Comparison of ENCODE assay signal across 23 cellular contexts in genomic region chr6:60670036-60670435, GRCh38.
DNase-seq lines count a peak whose midpoint lies in the region; ATAC-seq, FAIRE-seq and TF ChIP-seq lines count a peak whose summit lies in the region.
"Had no signal": no experiment of that assay in that cellular context is flagged by ENCODE, and none has a peak within 500 bp of the region (broad histone marks: within the 10 kb centered on the region; RNA-seq: fewer than 3 reads in every experiment).

No MANE protein-coding gene starts in this region.

- FAIRE-seq in H1 (lab: Jason Lieb, UNC) = no peak
- no peak for FAIRE-seq in urothelium cell line (lab: Jason Lieb, UNC)
- FAIRE-seq: A204.1, D721Med, GM12878 had no signal

- H3K18ac ChIP-seq in H1 (ENCODE audit: extremely low read depth, low read length) (no peak overlapping the region; the same call in 1 of the 2 replicates), mesendoderm (ENCODE audit: low read length) (peak overlapping the region; percentile 71)

- CTCF ChIA-PET in H1 (lab: Charles Lee; ENCODE audit: partially characterized antibody) = no interaction called here

- H3K27me3 ChIP-seq in HUES48 (ENCODE audit: control insufficient read depth, insufficient read depth, low read length) = no peaks in the 10 kb centered on the region
- H3K27me3 ChIP-seq in H1 (replicated peaks in 1 of 4; ENCODE audit: control insufficient read depth in 3 of 4, extremely low read depth in 1 of 4, insufficient read depth in 3 of 4, low read length in 3 of 4) = no peaks in the 10 kb centered on the region
- H3K27me3 ChIP-seq in mesendoderm (ENCODE audit: insufficient read depth, low read length, poor library complexity) = no peaks in the 10 kb centered on the region
- H3K27me3 ChIP-seq: BLaER1 had no signal

- in situ Hi-C loops in Caki2 (cut with HindIII; ENCODE audit: low pct_unique_long_range_greater_than_20kb, low sequenced_read_pairs) = no loop called here

- H4K8ac ChIP-seq in H1 (ENCODE audit: extremely low read depth, insufficient read depth, low read length) = no peak overlapping the region
- no peak overlapping the region for H4K8ac ChIP-seq in mesendoderm (ENCODE audit: low read depth, low read length)

- TF ChIP-seq CTCF in H1 (IDR thresholded peaks at IDR 0.05; ENCODE audit: control extremely low read depth in 1 of 3, insufficient read depth in 1 of 3, low read depth in 1 of 3, low read length in 3 of 3) (no peak), foreskin fibroblast (IDR thresholded peaks at IDR 0.05; ENCODE audit: low read depth, low read length) (no peak)

- H3K9me3 ChIP-seq in HUES48 (ENCODE audit: control insufficient read depth, insufficient read depth, low read length) (peaks cover 16% of the 10 kb centered on the region), H1 (ENCODE audit: insufficient read depth in 2 of 2, low read depth in 1 of 2, low read length in 1 of 2) (peaks cover 0 to 10% of the 10 kb centered on the region in 2 experiments; a peak in 1 of 4 replicates)
- H3K9me3 ChIP-seq: BLaER1, Caco-2, HAP-1 had no signal

- H3K14ac ChIP-seq in H1 (ENCODE audit: insufficient read length) = no peak overlapping the region

- no peaks in the 10 kb centered on the region for H3K79me1 ChIP-seq in H1 (ENCODE audit: low read depth, low read length)
- H3K79me1 ChIP-seq in mesendoderm (ENCODE audit: low read length) = no peaks in the 10 kb centered on the region

- no peak overlapping the region for H4K5ac ChIP-seq in H1 (ENCODE audit: insufficient read length, low read depth, low read length)
- no peak overlapping the region for H4K5ac ChIP-seq in mesendoderm (ENCODE audit: low read length)

- H2BK20ac ChIP-seq in H1 (ENCODE audit: low read length) = no peak overlapping the region

- no peak overlapping the region for H2BK12ac ChIP-seq in H1 (ENCODE audit: low read depth, low read length)

- TF ChIP-seq EP300 in H1 (IDR thresholded peaks at IDR 0.05; ENCODE audit: borderline replicate concordance in 1 of 2, low read depth in 2 of 2, low read length in 2 of 2) = no peak

- H3K79me2 ChIP-seq in H1 (ENCODE audit: control insufficient read depth in 1 of 2, insufficient read depth in 2 of 2, low read length in 2 of 2) = no peaks in the 10 kb centered on the region
- no peaks in the 10 kb centered on the region for H3K79me2 ChIP-seq in mesendoderm (ENCODE audit: control insufficient read depth, insufficient read depth, low read length)

- H3K4me3 ChIP-seq in HUES48 (ENCODE audit: low read depth, low read length) = no peak overlapping the region
- no peak overlapping the region for H3K4me3 ChIP-seq in H1 (ENCODE audit: extremely low read depth in 1 of 4, insufficient read depth in 2 of 4, low read depth in 3 of 4, low read length in 4 of 4)
- H3K4me3 ChIP-seq in mesendoderm (ENCODE audit: low read length) = no peak overlapping the region
- no peak overlapping the region for H3K4me3 ChIP-seq in foreskin fibroblast (ENCODE audit: low read depth in 1 of 2, low read length in 2 of 2)
- H3K4me3 ChIP-seq: BLaER1, GM12878, HAP-1 had no signal

- H2BK5ac ChIP-seq in H1 (ENCODE audit: low read depth, low read length) (peak overlapping the region; percentile 85; the same call in 1 of the 2 replicates), mesendoderm (ENCODE audit: low read length) (no peak overlapping the region)

- no peak overlapping the region for H2AFZ ChIP-seq in H1 (ENCODE audit: low read length)

- no peak for ATAC-seq in GM18520 (IDR thresholded peaks at IDR 0.05; ENCODE audit: unreplicated experiment)
- ATAC-seq: CD8-positive, alpha-beta T cell; GM12878 had no signal

- H2BK15ac ChIP-seq in H1 (ENCODE audit: low read length) = no peak overlapping the region
- no peak overlapping the region for H2BK15ac ChIP-seq in mesendoderm (replicated peaks; ENCODE audit: low read depth)

- H3K23me2 ChIP-seq in H1 (ENCODE audit: low read depth, low read length) = no peaks in the 10 kb centered on the region

- H2BK120ac ChIP-seq in H1 (replicated peaks; ENCODE audit: low read depth, low read length) (no peak overlapping the region), mesendoderm (ENCODE audit: low read depth, low read length) (peak overlapping the region; percentile 2)

- H4K20me1 ChIP-seq in H1 (replicated peaks in 1 of 2; ENCODE audit: control insufficient read depth in 1 of 2, insufficient read depth in 2 of 2, low read length in 2 of 2) = no peaks in the 10 kb centered on the region
- H4K20me1 ChIP-seq: BLaER1 had no signal

- H3K23ac ChIP-seq in H1 (ENCODE audit: insufficient read length) = no peak overlapping the region
- H3K23ac ChIP-seq in mesendoderm (ENCODE audit: low read length) = no peak overlapping the region

- H3K4me2 ChIP-seq in H1 (ENCODE audit: insufficient read depth in 1 of 2, low read depth in 2 of 2, low read length in 2 of 2) (no peak overlapping the region), mesendoderm (ENCODE audit: low read length) (no peak overlapping the region)
- H3K4me2 ChIP-seq: BLaER1 had no signal

- H2AK5ac ChIP-seq in H1 (ENCODE audit: low read depth, low read length) = no peak overlapping the region
- no peak overlapping the region for H2AK5ac ChIP-seq in mesendoderm (ENCODE audit: low read length)

- H3K4ac ChIP-seq in H1 (replicated peaks; ENCODE audit: insufficient read length, low read depth, low read length) = no peak overlapping the region
- no peak overlapping the region for H3K4ac ChIP-seq in mesendoderm (ENCODE audit: low read depth, low read length)

- H3K9ac ChIP-seq in HUES48 (ENCODE audit: low read depth, low read length) (no peak overlapping the region), H1 (replicated peaks in 1 of 4; ENCODE audit: extremely low read depth in 1 of 4, low read depth in 3 of 4, low read length in 3 of 4) (no peak overlapping the region), mesendoderm (ENCODE audit: low read length) (no peak overlapping the region)
- H3K9ac ChIP-seq: BLaER1 had no signal

- H4K91ac ChIP-seq in H1 (replicated peaks; ENCODE audit: insufficient read length, low read length) = peak overlapping the region; percentile 70

- POLR2A ChIA-PET in H1 (lab: Charles Lee; ENCODE audit: partially characterized antibody) = no interaction called here

- no peaks in the 10 kb centered on the region for H3K36me3 ChIP-seq in HUES48 (ENCODE audit: control insufficient read depth, insufficient read depth, low read length)
- no peaks in the 10 kb centered on the region; a peak in 2 of 8 replicates for H3K36me3 ChIP-seq in H1 (ENCODE audit: control insufficient read depth in 2 of 4, insufficient read depth in 4 of 4, low read length in 3 of 4)
- no peaks in the 10 kb centered on the region for H3K36me3 ChIP-seq in mesendoderm (ENCODE audit: control insufficient read depth, insufficient read depth, low read length)
- H3K36me3 ChIP-seq: BLaER1, HAP-1 had no signal

- H3K4me1 ChIP-seq in HUES48 (ENCODE audit: control insufficient read depth, insufficient read depth, low read length) (peaks cover 26% of the 10 kb centered on the region), H1 (replicated peaks in 1 of 4; ENCODE audit: control insufficient read depth in 3 of 4, insufficient read depth in 4 of 4, low read length in 3 of 4) (peaks cover 0 to 4% (median 0%) of the 10 kb centered on the region in 4 experiments; a peak in 1 of 7 replicates), mesendoderm (ENCODE audit: control insufficient read depth, low read depth, low read length) (peaks cover 2% of the 10 kb centered on the region)
- H3K4me1 ChIP-seq: BLaER1, Caco-2, HAP-1 had no signal

- no peak overlapping the region for H3K56ac ChIP-seq in H1 (replicated peaks; ENCODE audit: insufficient read length, low read depth, low read length)
- no peak overlapping the region for H3K56ac ChIP-seq in mesendoderm (ENCODE audit: low read length)

- DNase-seq in Caki2 (ENCODE audit: low read depth) = peak; percentile 32
- no peak for DNase-seq in H1 (ENCODE audit: low read depth in 1 of 2, low spot score in 2 of 2)
- DNase-seq in mesendoderm = peak; percentile 22
- no peak for DNase-seq in foreskin fibroblast
- DNase-seq in epidermal melanocyte (ENCODE audit: insufficient read length, low spot score) = no peak
- DNase-seq in urothelium cell line (ENCODE audit: low spot score) = no peak
- DNase-seq: Caco-2; CD4-positive, CD25-positive, alpha-beta regulatory T cell; CD8-positive, alpha-beta T cell; DMS 273 treated with DMSO at 0.1 percent for 48 hours; DMS79; EL; GDM1; HFFc6 had no signal

- H3K27ac ChIP-seq in HUES48 (ENCODE audit: low read depth, low read length) (peak overlapping the region; percentile 64), H1 (ENCODE audit: low read depth, low read length) (no peak overlapping the region), mesendoderm (ENCODE audit: low read depth, low read length) (no peak overlapping the region)
- H3K27ac ChIP-seq: 22Rv1, BLaER1, C4-2B had no signal

- no peak for TF ChIP-seq POLR2A in H1 (IDR thresholded peaks at IDR 0.05; ENCODE audit: control extremely low read depth in 1 of 2, low read depth in 2 of 2, low read length in 2 of 2)

- TF ChIP-seq RAD21 in H1 (IDR thresholded peaks at IDR 0.05 in 1 of 2, conservative IDR thresholded peaks at IDR 0.05 in 1 of 2; ENCODE audit: low read depth in 2 of 2, low read length in 2 of 2) = no peak

TF ChIP-seq in H1, 55 proteins besides CTCF, POLR2A, EP300 and RAD21:
- TF ChIP-seq SRF (IDR thresholded peaks at IDR 0.05; ENCODE audit: low read depth, low read length) (no peak), PHF8 (conservative IDR thresholded peaks at IDR 0.05; ENCODE audit: low read depth, low read length) (no peak), TEAD4 (IDR thresholded peaks at IDR 0.05; ENCODE audit: low read depth, low read length) (no peak), CEBPB (IDR thresholded peaks at IDR 0.05; ENCODE audit: low read depth, low read length) (no peak), KDM1A (IDR thresholded peaks at IDR 0.05; ENCODE audit: borderline replicate concordance, low read length) (no peak), SP1 (IDR thresholded peaks at IDR 0.05; ENCODE audit: low read depth, low read length) (no peak), SIX5 (IDR thresholded peaks at IDR 0.05; ENCODE audit: low read depth, low read length) (no peak), BACH1 (IDR thresholded peaks at IDR 0.05; ENCODE audit: low read length) (no peak), TAF7 (optimal IDR thresholded peaks at IDR 0.05; ENCODE audit: borderline replicate concordance, low read depth, low read length) (no peak), KDM4A (IDR thresholded peaks at IDR 0.05; ENCODE audit: low read depth, low read length, severe bottlenecking) (no peak), SIRT6 (IDR thresholded peaks at IDR 0.05; ENCODE audit: low read length) (no peak), SAP30 (IDR thresholded peaks at IDR 0.05; ENCODE audit: insufficient read depth, insufficient replicate concordance, low read length) (no peak), GABPA (IDR thresholded peaks at IDR 0.05; ENCODE audit: borderline replicate concordance, insufficient read depth, low read length) (no peak), BCL11A (IDR thresholded peaks at IDR 0.05; ENCODE audit: low read depth in 2 of 2, low read length in 2 of 2) (no peak), TBP (IDR thresholded peaks at IDR 0.05; ENCODE audit: low read depth, low read length) (no peak), CBX8 (IDR thresholded peaks at IDR 0.05; ENCODE audit: borderline replicate concordance, low read depth, low read length) (no peak), TAF1 (IDR thresholded peaks at IDR 0.05; ENCODE audit: low read depth, low read length) (no peak)

Comparison
In these comparisons a context has a peak if more than half of its experiments do, and no peak if none do; other contexts are left out.
1. DNase-seq: peak in Caki2 (single experiment) and mesendoderm (single experiment); none in H1 (0 of 2), foreskin fibroblast (0 of 2), epidermal melanocyte (single experiment) and urothelium cell line (single experiment).